ENCODE assay signal across 15 cellular contexts in the genomic region with DNA sequence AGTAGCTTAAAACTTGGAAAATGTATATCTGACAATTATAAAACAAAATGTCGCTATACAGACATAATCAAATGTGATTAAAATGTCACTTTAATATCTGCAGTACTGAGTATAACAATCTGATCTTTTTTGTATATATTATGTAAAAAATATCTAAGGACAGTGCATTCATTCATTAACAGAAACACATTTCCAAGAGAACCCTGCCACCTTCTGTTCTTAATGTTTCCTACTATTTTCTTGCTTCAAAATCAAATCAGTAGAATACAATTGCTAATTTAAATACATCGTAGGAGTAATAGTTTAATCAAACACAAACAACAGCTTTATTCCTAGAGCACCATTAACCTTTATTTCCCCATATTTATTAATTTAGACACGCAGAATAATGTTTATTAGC.
DNase-seq lines count a peak whose midpoint lies in the region; ATAC-seq, FAIRE-seq and TF ChIP-seq lines count a peak whose summit lies in the region.
"Had no signal": no experiment of that assay in that cellular context is flagged by ENCODE, and none has a peak within 500 bp of the region (broad histone marks: within the 10 kb centered on the region; RNA-seq: fewer than 3 reads in every experiment).

No MANE protein-coding gene starts in this region.

- no peak overlapping the region for H3K27ac ChIP-seq in liver (ENCODE audit: low read depth in 1 of 2, low read length in 2 of 2)
- no peak overlapping the region for H3K27ac ChIP-seq in HepG2 (ENCODE audit: extremely low read length, insufficient read depth, low read length)
- H3K27ac ChIP-seq in OCI-LY3 (ENCODE audit: low read length) = no peak overlapping the region
- no peak overlapping the region for H3K27ac ChIP-seq in colonic mucosa
- H3K27ac ChIP-seq: ascending aorta, gastrocnemius medialis had no signal

- BruUV-seq in HepG2 (replicated peaks; lab: Mats Ljungman, UMichigan) = no TSS peak

- TF ChIP-seq EP300 in HepG2 (IDR thresholded peaks at IDR 0.05; ENCODE audit: low read depth in 2 of 2, low read length in 2 of 2) (no peak), HepG2 (CRISPR knock-in tag; IDR thresholded peaks at IDR 0.05; ENCODE audit: borderline replicate concordance) (no peak)

- H3K9me3 ChIP-seq in liver (ENCODE audit: control insufficient read depth in 4 of 4, low read length in 3 of 4) (no peaks in the 10 kb centered on the region), HepG2 (ENCODE audit: low read length) (no peaks in the 10 kb centered on the region), OCI-LY3 (ENCODE audit: insufficient read depth, low read length) (no peaks in the 10 kb centered on the region), colonic mucosa (no peaks in the 10 kb centered on the region)
- H3K9me3 ChIP-seq: ascending aorta, gastrocnemius medialis had no signal

- in situ Hi-C loops in HepG2 (cut with HindIII; ENCODE audit: extremely low pct_ligation_motif_present, low pct_unique_long_range_greater_than_20kb) = no loop called here

- H3K4me3 Mint-ChIP-seq in type B pancreatic cell = no peak overlapping the region
- H3K4me3 Mint-ChIP-seq: stimulated activated naive CD8-positive, alpha-beta T cell treated with anti-CD3 and anti-CD28 coated beads, Interleukin-15, Interleukin-2, amounts not matched to agents 100 ng/mL and 50 ng/mL, for 24 hours; T-helper 17 cell had no signal

- ATAC-seq in HepG2 = no peak
- ATAC-seq: gastrocnemius medialis, T-helper 17 cell had no signal

- no peaks in the 10 kb centered on the region for H3K27me3 Mint-ChIP-seq in type B pancreatic cell
- H3K27me3 Mint-ChIP-seq: stimulated activated naive CD8-positive, alpha-beta T cell treated with anti-CD3 and anti-CD28 coated beads, Interleukin-15, Interleukin-2, amounts not matched to agents 100 ng/mL and 50 ng/mL, for 24 hours had no signal

- H4K20me1 ChIP-seq in HepG2 (ENCODE audit: insufficient read depth, low read length) = no peaks in the 10 kb centered on the region
- H4K20me1 ChIP-seq in OCI-LY3 (ENCODE audit: insufficient read depth, low read length) = no peaks in the 10 kb centered on the region

- no peaks in the 10 kb centered on the region for H3K36me3 Mint-ChIP-seq in type B pancreatic cell

- POLR2A ChIA-PET in HepG2 (lab: Yijun Ruan, JAX) = no interaction called here

- H3K9ac ChIP-seq in liver (ENCODE audit: low read depth in 1 of 2, low read length in 2 of 2) (no peak overlapping the region), HepG2 (ENCODE audit: insufficient read depth, low read depth, low read length) (no peak overlapping the region), OCI-LY3 (ENCODE audit: low read length) (no peak overlapping the region), colonic mucosa (ENCODE audit: low read depth in 2 of 2, low read length in 2 of 2) (no peak overlapping the region)

- CTCF ChIA-PET in HepG2 (lab: Yijun Ruan, JAX; ENCODE audit: low intra/inter-chr PET ratio, low total read pairs) = no interaction called here

- WGBS in liver = 50% methylated on average over 3 of the region's 3 CpGs
- WGBS in HepG2 (ENCODE audit: low lambda C conversion rate) = 0% methylated on average over 3 of the region's 3 CpGs

- DNase-seq in HepG2 (ENCODE audit: low spot score) = no peak
- peak; percentile 42 for DNase-seq in fibroblast of peridontal ligament (ENCODE audit: extremely low read depth)
- no peak for DNase-seq in type B pancreatic cell (ENCODE audit: extremely low spot score, unreplicated experiment)
- DNase-seq in NCI-H1417 (lab: John Stamatoyannopoulos, UW) = no peak
- no peak for DNase-seq in activated effector memory CD4-positive, alpha-beta T cell treated with Interleukin-2 at 50 U/mL for 16 hours
- no peak for DNase-seq in colonic mucosa
- DNase-seq: activated CD8-positive, alpha-beta memory T cell treated with anti-CD3 and anti-CD28 coated beads, Interleukin-2, amount 50 U/mL, for 48 hours; gastrocnemius medialis; midbrain; NCI-H446 treated with DMSO at 0.1 percent for 48 hours; T-helper 17 cell had no signal

- no peak overlapping the region for H3K4me2 ChIP-seq in HepG2 (ENCODE audit: low read depth, low read length)
- no peak overlapping the region for H3K4me2 ChIP-seq in OCI-LY3 (ENCODE audit: low read length)

- H3K4me1 ChIP-seq in liver (ENCODE audit: control insufficient read depth in 4 of 4, insufficient read depth in 4 of 4, low read length in 3 of 4) (no peaks in the 10 kb centered on the region), HepG2 (ENCODE audit: insufficient read depth, low read length) (no peaks in the 10 kb centered on the region), OCI-LY3 (ENCODE audit: low read length) (no peaks in the 10 kb centered on the region), colonic mucosa (no peaks in the 10 kb centered on the region)
- H3K4me1 ChIP-seq: ascending aorta, gastrocnemius medialis had no signal

- intact Hi-C loops in HepG2 (cut with micrococcal nuclease; ENCODE audit: unreplicated experiment) (no loop called here), colonic mucosa (cut with DNase I) (no loop called here)

- no peak overlapping the region for H3K4me3 ChIP-seq in liver (ENCODE audit: low read depth in 1 of 3, low read length in 3 of 3)
- H3K4me3 ChIP-seq in HepG2 (replicated peaks in 1 of 3; ENCODE audit: insufficient read depth in 1 of 3, low read depth in 2 of 3, low read length in 3 of 3) = no peak overlapping the region
- H3K4me3 ChIP-seq in OCI-LY3 (ENCODE audit: low read length) = no peak overlapping the region
- no peak overlapping the region for H3K4me3 ChIP-seq in colonic mucosa
- H3K4me3 ChIP-seq: ascending aorta, gastrocnemius medialis had no signal

- H3K27me3 ChIP-seq in liver (ENCODE audit: control insufficient read depth in 4 of 4, insufficient read depth in 4 of 4, low read length in 3 of 4) (no peaks in the 10 kb centered on the region), HepG2 (ENCODE audit: control insufficient read depth in 1 of 2, insufficient read depth in 2 of 2, low read length in 2 of 2) (no peaks in the 10 kb centered on the region), OCI-LY3 (ENCODE audit: low read depth, low read length) (no peaks in the 10 kb centered on the region), colonic mucosa (no peaks in the 10 kb centered on the region)
- H3K27me3 ChIP-seq: ascending aorta, gastrocnemius medialis had no signal

- H3K27ac Mint-ChIP-seq in type B pancreatic cell = no peak overlapping the region
- H3K27ac Mint-ChIP-seq: stimulated activated naive CD8-positive, alpha-beta T cell treated with anti-CD3 and anti-CD28 coated beads, Interleukin-15, Interleukin-2, amounts not matched to agents 100 ng/mL and 50 ng/mL, for 24 hours; T-helper 17 cell had no signal

- no peak for FAIRE-seq in HepG2 (lab: Jason Lieb, UNC)

- no peak for TF ChIP-seq CTCF in liver (IDR thresholded peaks at IDR 0.05; ENCODE audit: low read depth, low read length, missing input control)
- no peak for TF ChIP-seq CTCF in HepG2 (CRISPR knock-in tag; IDR thresholded peaks at IDR 0.05)
- peak; percentile 44 for TF ChIP-seq CTCF in OCI-LY3 (IDR thresholded peaks at IDR 0.05; ENCODE audit: low read depth, low read length)
- TF ChIP-seq CTCF in type B pancreatic cell (conservative IDR thresholded peaks at IDR 0.05) = peak; percentile 32
- TF ChIP-seq CTCF in colonic mucosa (IDR thresholded peaks at IDR 0.05) = no peak

- no peak for TF ChIP-seq POLR2A in HepG2 (IDR thresholded peaks at IDR 0.05; ENCODE audit: insufficient read depth in 1 of 2, low read depth in 2 of 2, low read length in 2 of 2)

- H3K36me3 ChIP-seq in liver (ENCODE audit: control insufficient read depth in 4 of 4, insufficient read depth in 3 of 4, low read depth in 1 of 4, low read length in 3 of 4) (no peaks in the 10 kb centered on the region), HepG2 (replicated peaks in 1 of 2; ENCODE audit: control insufficient read depth in 1 of 2, insufficient read depth in 2 of 2, low read length in 2 of 2) (no peaks in the 10 kb centered on the region), OCI-LY3 (replicated peaks; ENCODE audit: low read depth, low read length) (no peaks in the 10 kb centered on the region), colonic mucosa (no peaks in the 10 kb centered on the region)
- H3K36me3 ChIP-seq: ascending aorta, gastrocnemius medialis had no signal

- TF ChIP-seq RAD21 in liver (IDR thresholded peaks at IDR 0.05) (peak; percentile 46 to 55), HepG2 (CRISPR knock-in tag; IDR thresholded peaks at IDR 0.05) (no peak)

- peaks cover 3% of the 10 kb centered on the region for H3K9me3 Mint-ChIP-seq in type B pancreatic cell
- H3K9me3 Mint-ChIP-seq: stimulated activated naive CD8-positive, alpha-beta T cell treated with anti-CD3 and anti-CD28 coated beads, Interleukin-15, Interleukin-2, amounts not matched to agents 100 ng/mL and 50 ng/mL, for 24 hours had no signal

- no peaks in the 10 kb centered on the region for H3K4me1 Mint-ChIP-seq in type B pancreatic cell (ENCODE audit: unreplicated experiment)

- no peaks in the 10 kb centered on the region for H3K79me2 ChIP-seq in HepG2 (ENCODE audit: insufficient read depth, low read length)
- H3K79me2 ChIP-seq in OCI-LY3 (ENCODE audit: low read length) = no peaks in the 10 kb centered on the region

- H2AFZ ChIP-seq in HepG2 (ENCODE audit: low read length) (no peak overlapping the region), OCI-LY3 (ENCODE audit: low read depth, low read length) (no peak overlapping the region)

TF ChIP-seq in liver, 16 proteins besides CTCF, POLR2A, EP300 and RAD21 (continues in another document):
- TF ChIP-seq, protein P1, sequence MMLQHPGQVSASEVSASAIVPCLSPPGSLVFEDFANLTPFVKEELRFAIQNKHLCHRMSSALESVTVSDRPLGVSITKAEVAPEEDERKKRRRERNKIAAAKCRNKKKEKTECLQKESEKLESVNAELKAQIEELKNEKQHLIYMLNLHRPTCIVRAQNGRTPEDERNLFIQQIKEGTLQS (IDR thresholded peaks at IDR 0.05) = no peak

TF ChIP-seq in HepG2, 621 proteins besides CTCF, POLR2A, EP300 and RAD21:
- no peak for TF ChIP-seq IRX3 (CRISPR knock-in tag; IDR thresholded peaks at IDR 0.05; ENCODE audit: borderline replicate concordance, low read depth)
- no peak for TF ChIP-seq NFIB (CRISPR knock-in tag; IDR thresholded peaks at IDR 0.05; ENCODE audit: borderline replicate concordance)

Comparison
In these comparisons a context has a peak if more than half of its experiments do, and no peak if none do; other contexts are left out.
1. CTCF ChIP-seq: peak in OCI-LY3 (single experiment) and type B pancreatic cell (single experiment); none in liver (single experiment), HepG2 (single experiment) and colonic mucosa (single experiment).